In genomic region chr15:81848701-81849100, GRCh38 we compare ENCODE assay signal across 9 cellular contexts.
"Had no signal": no experiment of that assay in that cellular context is flagged by ENCODE, and none has a peak within 500 bp of the region (broad histone marks: within the 10 kb centered on the region; RNA-seq: fewer than 3 reads in every experiment).

No MANE protein-coding gene starts in this region.

- H3K27ac ChIP-seq: HL-60 had no signal

- DNase-seq: GOT3, HFFc6, KG1 had no signal

- H3K4me1 ChIP-seq: HAP-1 had no signal

- H3K27ac Mint-ChIP-seq: HFFc6, IgD-negative memory B cell had no signal

- ATAC-seq: HCT116, HepG2 had no signal

- H3K4me3 Mint-ChIP-seq: HFFc6, IgD-negative memory B cell had no signal

- H3K36me3 ChIP-seq: HAP-1 had no signal

- H3K4me3 ChIP-seq: HAP-1 had no signal

- H3K9me3 Mint-ChIP-seq: HFFc6, IgD-negative memory B cell had no signal

- H3K9me3 ChIP-seq: HAP-1 had no signal

- H3K36me3 Mint-ChIP-seq: IgD-negative memory B cell had no signal

- FAIRE-seq: H54, HepG2 had no signal

- H3K4me1 Mint-ChIP-seq: IgD-negative memory B cell had no signal
